8 cellular contexts compared by ENCODE assay signal in the genomic region with DNA sequence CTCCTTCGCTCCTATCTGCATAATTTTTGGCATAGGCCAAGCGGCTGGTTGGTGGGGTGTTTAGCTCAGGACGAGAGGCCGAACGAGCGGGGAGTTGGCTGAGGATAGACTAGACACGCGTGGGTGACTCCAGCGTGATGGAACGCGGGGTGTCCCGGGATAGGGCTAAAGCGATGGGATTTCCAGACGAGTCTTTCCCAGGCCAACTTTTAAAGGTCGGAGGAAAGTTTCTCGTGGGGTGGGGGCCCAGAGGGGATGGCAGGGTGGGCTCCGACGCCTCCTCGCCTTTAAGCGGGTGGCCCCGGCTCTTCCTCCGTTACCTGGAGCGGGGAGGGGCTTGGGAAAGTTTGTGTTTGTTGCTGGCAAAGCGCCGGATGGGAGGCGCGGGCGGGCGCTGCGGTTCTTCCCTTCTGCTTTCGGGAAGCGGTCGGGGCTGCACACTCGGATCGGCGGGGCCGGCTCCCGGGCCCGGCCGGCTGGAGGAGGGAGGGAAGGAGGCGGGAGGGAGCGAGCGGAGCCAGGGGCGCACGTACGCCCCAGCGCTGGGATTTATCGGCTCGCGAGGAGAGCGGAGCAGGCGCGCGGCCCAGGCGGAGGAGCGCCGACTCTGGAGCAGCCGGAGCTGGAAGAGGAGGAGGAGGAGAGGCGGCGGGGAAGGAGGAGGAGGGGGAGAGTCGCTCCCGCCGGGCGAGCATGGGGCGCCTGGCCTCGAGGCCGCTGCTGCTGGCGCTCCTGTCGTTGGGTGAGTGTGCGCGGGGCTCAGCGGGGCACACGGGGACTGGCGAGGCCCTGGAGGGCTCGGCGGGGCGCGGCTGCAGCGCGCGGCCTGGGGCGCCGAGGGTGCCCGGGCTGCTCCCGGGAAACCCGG.
A peak's percentile ranks its signal among the peaks of the same experiment; 100 is the strongest.
DNase-seq lines count a peak whose midpoint lies in the region; ATAC-seq and TF ChIP-seq lines count a peak whose summit lies in the region.

A gene (plus strand): TSS at position 406 of the 868 bp plus-strand sequence. CDS start 288 bp downstream, at position 694.

- H3K4me1 ChIP-seq in HEK293 (ENCODE audit: control insufficient read depth, insufficient read depth, low read length), result peaks cover 5% of the 10 kb centered on the region; the same call in 1 of the 2 replicates
- peaks cover 21% of the 10 kb centered on the region for H3K4me1 ChIP-seq in iPS-15b (ENCODE audit: control insufficient read depth, insufficient read depth, low read length)

- TF ChIP-seq CTCF in HEK293 (tag by site-specific recombination; IDR thresholded peaks at IDR 0.05) (peak; percentile 58), brain microvascular endothelial cell (IDR thresholded peaks at IDR 0.05; ENCODE audit: low read depth, low read length, missing control alignments) (no peak), retinal pigment epithelial cell (conservative IDR thresholded peaks at IDR 0.05; ENCODE audit: low read depth, low read length) (no peak)

- POLR2A ChIA-PET in HEK293 (lab: Yijun Ruan, JAX), result interaction anchor here (1.2 to 2.9 kb wide), 2 partner anchors 30 to 151 kb away, joined by 3 to 15 read pairs; a partner anchor contains a TSS

- H3K9ac ChIP-seq in SK-N-MC (ENCODE audit: insufficient read length) (peak within 1 kb of the TSS; percentile 82), iPS-15b (ENCODE audit: low read depth, low read length) (peak within 1 kb of the TSS; percentile 70)

- H3K27ac ChIP-seq in HEK293 (ENCODE audit: extremely low read depth, low read depth, low read length), result peak within 1 kb of the TSS; percentile 77; the same call in 1 of the 2 replicates
- no peak within 1 kb of the TSS for H3K27ac ChIP-seq in SK-N-MC
- H3K27ac ChIP-seq in brain microvascular endothelial cell, result peak within 1 kb of the TSS; percentile 57

- in situ Hi-C loops in brain microvascular endothelial cell (cut with HindIII; ENCODE audit: low pct_ligation_motif_present, low sequenced_read_pairs), result no loop called here

- H3K4me3 ChIP-seq in HEK293 (ENCODE audit: low read depth, low read length) (peak within 1 kb of the TSS; percentile 85), SK-N-MC (peak within 1 kb of the TSS; percentile 88), brain microvascular endothelial cell (ENCODE audit: low read depth, low read length) (peak within 1 kb of the TSS; percentile 69), iPS-15b (ENCODE audit: low read depth, low read length) (peak within 1 kb of the TSS; percentile 83), retinal pigment epithelial cell (ENCODE audit: low read length) (peak within 1 kb of the TSS; percentile 64)

- no peak for ATAC-seq in HG02870 (IDR thresholded peaks at IDR 0.05; ENCODE audit: unreplicated experiment)

- H3K27me3 ChIP-seq in brain microvascular endothelial cell (replicated peaks), result no peaks in the 10 kb centered on the region
- no peaks in the 10 kb centered on the region for H3K27me3 ChIP-seq in iPS-15b (ENCODE audit: control insufficient read depth, insufficient read depth, low read length)

- DNase-seq in Ammon's horn (ENCODE audit: low spot score), result peak; percentile 45
- no peak for DNase-seq in SK-N-MC (ENCODE audit: low read depth, low spot score)
- DNase-seq in brain microvascular endothelial cell, result peak; percentile 35
- DNase-seq in retinal pigment epithelial cell (ENCODE audit: low read depth), result no peak
- no peak for DNase-seq in germinal center (ENCODE audit: low spot score)

- CTCF ChIA-PET in HEK293 (lab: Yijun Ruan, JAX), result interaction anchor here (0.6 kb wide), 1 partner anchor 9 kb away, joined by 3 read pairs; no protein-coding TSS in a partner anchor

- no peaks in the 10 kb centered on the region for H3K36me3 ChIP-seq in HEK293 (ENCODE audit: control insufficient read depth in 2 of 2, insufficient read depth in 1 of 2, low read length in 2 of 2)
- H3K36me3 ChIP-seq in SK-N-MC (ENCODE audit: insufficient read depth, low read length), result no peaks in the 10 kb centered on the region
- H3K36me3 ChIP-seq in brain microvascular endothelial cell (replicated peaks), result no peaks in the 10 kb centered on the region
- no peaks in the 10 kb centered on the region for H3K36me3 ChIP-seq in iPS-15b (ENCODE audit: control insufficient read depth, insufficient read depth, low read length)

- H3K9me3 ChIP-seq in HEK293 (ENCODE audit: control insufficient read depth, insufficient read depth, low read depth, low read length), result no peaks in the 10 kb centered on the region
- H3K9me3 ChIP-seq in SK-N-MC (ENCODE audit: low read depth, low read length), result no peaks in the 10 kb centered on the region
- no peaks in the 10 kb centered on the region for H3K9me3 ChIP-seq in iPS-15b (ENCODE audit: control insufficient read depth, insufficient read depth, low read length)

TF ChIP-seq in HEK293, 187 proteins besides CTCF, POLR2A, EP300 and RAD21 (continues in another document):
- no peak for TF ChIP-seq SCRT1 (tag by site-specific recombination; IDR thresholded peaks at IDR 0.05; ENCODE audit: borderline replicate concordance)
- peak; percentile 38; the same call in 1 of the 2 replicates for TF ChIP-seq ZNF24 (tag by site-specific recombination; IDR thresholded peaks at IDR 0.05)
- TF ChIP-seq ZNF701 (tag by site-specific recombination; IDR thresholded peaks at IDR 0.05), result no peak
- 0 out of 2 replicates have a peak, but pooled peaks have one; percentile 31 for TF ChIP-seq HOXC10 (CRISPR knock-in tag; IDR thresholded peaks at IDR 0.05)
- peak; percentile 54; the same call in 1 of the 2 replicates for TF ChIP-seq ZFP69B (tag by site-specific recombination; IDR thresholded peaks at IDR 0.05)
- no peak for TF ChIP-seq ZNF677 (tag by site-specific recombination; IDR thresholded peaks at IDR 0.05)
- 0 out of 2 replicates have a peak, but pooled peaks have one; percentile 9 for TF ChIP-seq ZSCAN23 (tag by site-specific recombination; IDR thresholded peaks at IDR 0.05)
- no peak for TF ChIP-seq GLI2 (tag by site-specific recombination; IDR thresholded peaks at IDR 0.05; ENCODE audit: borderline replicate concordance, low read depth)
- TF ChIP-seq, protein P1, sequence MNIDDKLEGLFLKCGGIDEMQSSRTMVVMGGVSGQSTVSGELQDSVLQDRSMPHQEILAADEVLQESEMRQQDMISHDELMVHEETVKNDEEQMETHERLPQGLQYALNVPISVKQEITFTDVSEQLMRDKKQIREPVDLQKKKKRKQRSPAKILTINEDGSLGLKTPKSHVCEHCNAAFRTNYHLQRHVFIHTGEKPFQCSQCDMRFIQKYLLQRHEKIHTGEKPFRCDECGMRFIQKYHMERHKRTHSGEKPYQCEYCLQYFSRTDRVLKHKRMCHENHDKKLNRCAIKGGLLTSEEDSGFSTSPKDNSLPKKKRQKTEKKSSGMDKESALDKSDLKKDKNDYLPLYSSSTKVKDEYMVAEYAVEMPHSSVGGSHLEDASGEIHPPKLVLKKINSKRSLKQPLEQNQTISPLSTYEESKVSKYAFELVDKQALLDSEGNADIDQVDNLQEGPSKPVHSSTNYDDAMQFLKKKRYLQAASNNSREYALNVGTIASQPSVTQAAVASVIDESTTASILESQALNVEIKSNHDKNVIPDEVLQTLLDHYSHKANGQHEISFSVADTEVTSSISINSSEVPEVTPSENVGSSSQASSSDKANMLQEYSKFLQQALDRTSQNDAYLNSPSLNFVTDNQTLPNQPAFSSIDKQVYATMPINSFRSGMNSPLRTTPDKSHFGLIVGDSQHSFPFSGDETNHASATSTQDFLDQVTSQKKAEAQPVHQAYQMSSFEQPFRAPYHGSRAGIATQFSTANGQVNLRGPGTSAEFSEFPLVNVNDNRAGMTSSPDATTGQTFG (tag by site-specific recombination; IDR thresholded peaks at IDR 0.05; ENCODE audit: borderline replicate concordance), result no peak
- peak; percentile 75 for TF ChIP-seq SP3 (tag by site-specific recombination; IDR thresholded peaks at IDR 0.05)
- peak; percentile 94 for TF ChIP-seq ZBTB20 (tag by site-specific recombination; IDR thresholded peaks at IDR 0.05)
- no peak for TF ChIP-seq ZNF514 (tag by site-specific recombination; IDR thresholded peaks at IDR 0.05)
- TF ChIP-seq, protein P2, sequence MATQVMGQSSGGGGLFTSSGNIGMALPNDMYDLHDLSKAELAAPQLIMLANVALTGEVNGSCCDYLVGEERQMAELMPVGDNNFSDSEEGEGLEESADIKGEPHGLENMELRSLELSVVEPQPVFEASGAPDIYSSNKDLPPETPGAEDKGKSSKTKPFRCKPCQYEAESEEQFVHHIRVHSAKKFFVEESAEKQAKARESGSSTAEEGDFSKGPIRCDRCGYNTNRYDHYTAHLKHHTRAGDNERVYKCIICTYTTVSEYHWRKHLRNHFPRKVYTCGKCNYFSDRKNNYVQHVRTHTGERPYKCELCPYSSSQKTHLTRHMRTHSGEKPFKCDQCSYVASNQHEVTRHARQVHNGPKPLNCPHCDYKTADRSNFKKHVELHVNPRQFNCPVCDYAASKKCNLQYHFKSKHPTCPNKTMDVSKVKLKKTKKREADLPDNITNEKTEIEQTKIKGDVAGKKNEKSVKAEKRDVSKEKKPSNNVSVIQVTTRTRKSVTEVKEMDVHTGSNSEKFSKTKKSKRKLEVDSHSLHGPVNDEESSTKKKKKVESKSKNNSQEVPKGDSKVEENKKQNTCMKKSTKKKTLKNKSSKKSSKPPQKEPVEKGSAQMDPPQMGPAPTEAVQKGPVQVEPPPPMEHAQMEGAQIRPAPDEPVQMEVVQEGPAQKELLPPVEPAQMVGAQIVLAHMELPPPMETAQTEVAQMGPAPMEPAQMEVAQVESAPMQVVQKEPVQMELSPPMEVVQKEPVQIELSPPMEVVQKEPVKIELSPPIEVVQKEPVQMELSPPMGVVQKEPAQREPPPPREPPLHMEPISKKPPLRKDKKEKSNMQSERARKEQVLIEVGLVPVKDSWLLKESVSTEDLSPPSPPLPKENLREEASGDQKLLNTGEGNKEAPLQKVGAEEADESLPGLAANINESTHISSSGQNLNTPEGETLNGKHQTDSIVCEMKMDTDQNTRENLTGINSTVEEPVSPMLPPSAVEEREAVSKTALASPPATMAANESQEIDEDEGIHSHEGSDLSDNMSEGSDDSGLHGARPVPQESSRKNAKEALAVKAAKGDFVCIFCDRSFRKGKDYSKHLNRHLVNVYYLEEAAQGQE (tag by site-specific recombination; IDR thresholded peaks at IDR 0.05), result no peak
- no peak for TF ChIP-seq SETDB1 (IDR thresholded peaks at IDR 0.05; ENCODE audit: insufficient read length, low read length)
- TF ChIP-seq FEZF1 (tag by site-specific recombination; IDR thresholded peaks at IDR 0.05), result no peak
- TF ChIP-seq BCL11B (tag by site-specific recombination; IDR thresholded peaks at IDR 0.05; ENCODE audit: low read depth), result no peak
- TF ChIP-seq ZEB2 (tag by site-specific recombination; IDR thresholded peaks at IDR 0.05), result peak; percentile 90
- 0 out of 2 replicates have a peak, but pooled peaks have one; percentile 38 for TF ChIP-seq ZNF37A (tag by site-specific recombination; IDR thresholded peaks at IDR 0.05)
- TF ChIP-seq ZFP37 (tag by site-specific recombination; IDR thresholded peaks at IDR 0.05), result peak; percentile 98

Comparison
In these comparisons a context has a peak if more than half of its experiments do, and no peak if none do; other contexts are left out.
1. DNase-seq: peak in Ammon's horn (single experiment) and brain microvascular endothelial cell (single experiment); none in SK-N-MC (single experiment), retinal pigment epithelial cell (single experiment) and germinal center (single experiment).
2. Peak in every context shown above with its lines, with median percentiles within 50 percentile points of each other: H3K4me3 ChIP-seq.